ENCODE assay signal across 18 cellular contexts in genomic region chr13:61612192-61612591, GRCh38.
A peak's percentile ranks its signal among the peaks of the same experiment; 100 is the strongest.
DNase-seq lines count a peak whose midpoint lies in the region; FAIRE-seq and TF ChIP-seq lines count a peak whose summit lies in the region.
"Had no signal": no experiment of that assay in that cellular context is flagged by ENCODE, and none has a peak within 500 bp of the region (broad histone marks: within the 10 kb centered on the region; RNA-seq: fewer than 3 reads in every experiment).

No MANE protein-coding gene starts in this region.

- TF ChIP-seq CTCF in kidney (IDR thresholded peaks at IDR 0.05; ENCODE audit: borderline replicate concordance, extremely low read depth, insufficient read depth) (no peak), smooth muscle cell (IDR thresholded peaks at IDR 0.05; ENCODE audit: borderline replicate concordance, insufficient read depth, poor library complexity, severe bottlenecking) (no peak), D721Med (IDR thresholded peaks at IDR 0.05; ENCODE audit: insufficient read depth, missing control alignments) (no peak)

- H3K36me3 ChIP-seq in SK-N-MC (ENCODE audit: insufficient read depth, low read length) (no peaks in the 10 kb centered on the region), kidney (ENCODE audit: control insufficient read depth in 1 of 2, insufficient read depth in 2 of 2, low read length in 2 of 2) (no peaks in the 10 kb centered on the region), smooth muscle cell (ENCODE audit: low read depth) (no peaks in the 10 kb centered on the region)
- H3K36me3 ChIP-seq: BE2C, BLaER1 had no signal

- no peaks in the 10 kb centered on the region for H3K4me1 ChIP-seq in kidney (ENCODE audit: control insufficient read depth in 1 of 2, insufficient read depth in 1 of 2, low read depth in 1 of 2, low read length in 2 of 2)
- no peaks in the 10 kb centered on the region for H3K4me1 ChIP-seq in smooth muscle cell (ENCODE audit: low read depth)
- H3K4me1 ChIP-seq: BE2C, BLaER1 had no signal

- no peaks in the 10 kb centered on the region for H3K27me3 ChIP-seq in smooth muscle cell (ENCODE audit: low read depth)
- H3K27me3 ChIP-seq: BE2C, BLaER1 had no signal

- H3K9me3 ChIP-seq in SK-N-MC (ENCODE audit: low read depth, low read length) (no peaks in the 10 kb centered on the region), kidney (ENCODE audit: control insufficient read depth in 1 of 2, low read length in 2 of 2) (no peaks in the 10 kb centered on the region), smooth muscle cell (replicated peaks; ENCODE audit: low read depth) (no peaks in the 10 kb centered on the region)
- H3K9me3 ChIP-seq: BE2C, BLaER1 had no signal

- DNase-seq in SK-N-MC (ENCODE audit: low read depth, low spot score): peak; percentile 53
- no peak for DNase-seq in kidney
- DNase-seq in GM19238 (ENCODE audit: insufficient read length, low spot score): no peak
- no peak for DNase-seq in smooth muscle cell (lab: John Stamatoyannopoulos, UW; ENCODE audit: unreplicated experiment)
- DNase-seq in D721Med (ENCODE audit: insufficient read length, low spot score): no peak
- DNase-seq: 8988T; ACHN; BE2C; C1 segment of cervical spinal cord; CD4-positive, alpha-beta memory T cell; CD4-positive, CD25-positive, alpha-beta regulatory T cell; CD8-positive, alpha-beta memory T cell; COR-L47; DMS79 treated with DMSO at 0.1 percent for 48 hours; GF-D8 had no signal

- H4K20me1 ChIP-seq in smooth muscle cell (ENCODE audit: low read depth): no peaks in the 10 kb centered on the region
- H4K20me1 ChIP-seq: BLaER1 had no signal

- intact Hi-C loops in kidney (cut with DNase I): no loop called here

- H3K9ac ChIP-seq in SK-N-MC (ENCODE audit: insufficient read length) (no peak overlapping the region), kidney (ENCODE audit: low read length in 2 of 2) (no peak overlapping the region), smooth muscle cell (ENCODE audit: low read depth) (no peak overlapping the region)
- H3K9ac ChIP-seq: BLaER1 had no signal

- FAIRE-seq in colon (lab: Jason Lieb, UNC) (peak; percentile 38), kidney (lab: Jason Lieb, UNC) (peak; percentile 27), D721Med (lab: Jason Lieb, UNC) (no peak)
- FAIRE-seq: GM12891 had no signal

- no peak overlapping the region for H2AFZ ChIP-seq in smooth muscle cell (ENCODE audit: low read depth)

- H3K79me2 ChIP-seq in smooth muscle cell (ENCODE audit: low read depth): no peaks in the 10 kb centered on the region

- H3K4me3 ChIP-seq in SK-N-MC (no peak overlapping the region), kidney (ENCODE audit: low read length in 2 of 2) (no peak overlapping the region), smooth muscle cell (no peak overlapping the region)
- H3K4me3 ChIP-seq: BLaER1 had no signal

- H3F3A ChIP-seq in smooth muscle cell (ENCODE audit: low read depth): no peaks in the 10 kb centered on the region

- H3K27ac ChIP-seq in SK-N-MC (no peak overlapping the region), kidney (ENCODE audit: low read depth in 2 of 2, low read length in 2 of 2) (no peak overlapping the region), smooth muscle cell (ENCODE audit: low read depth) (no peak overlapping the region)
- H3K27ac ChIP-seq: BLaER1 had no signal

- H3K4me2 ChIP-seq in smooth muscle cell: no peak overlapping the region
- H3K4me2 ChIP-seq: BLaER1 had no signal
